In the genomic region with DNA sequence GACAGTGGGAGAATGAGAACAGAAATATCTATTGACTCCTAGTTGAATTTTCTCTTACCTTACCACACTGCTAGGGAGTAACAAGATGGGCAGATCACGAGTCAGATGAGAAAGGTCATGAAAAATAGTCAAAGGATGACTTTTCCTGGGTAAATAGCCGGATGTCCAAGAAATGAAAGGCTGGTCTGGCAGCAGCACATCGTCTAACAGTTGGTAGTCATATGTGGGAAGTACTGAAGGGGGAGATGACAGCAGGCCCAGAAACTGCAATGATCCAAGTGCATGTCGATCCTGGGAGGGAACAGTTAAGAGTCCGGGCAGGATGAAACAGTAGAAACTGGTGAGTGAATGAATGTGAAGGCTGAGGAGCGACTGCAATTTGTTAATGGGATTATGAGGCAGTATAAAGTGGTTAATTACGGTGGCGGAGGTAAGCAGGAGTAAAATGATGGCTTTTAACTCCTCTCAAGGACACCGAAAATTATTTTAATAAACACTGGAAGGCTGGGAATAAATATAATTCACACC, we compare ENCODE assay signal across 8 cellular contexts. TPM values are rescaled to one million over a fixed set of nuclear protein-coding genes. Genes with fewer than 3 reads are reported as not detected.
A peak's percentile ranks its signal among the peaks of the same experiment; 100 is the strongest.
DNase-seq lines count a peak whose midpoint lies in the region; ATAC-seq, FAIRE-seq and TF ChIP-seq lines count a peak whose summit lies in the region.

No MANE protein-coding gene starts in this region.

- peaks cover 16% of the 10 kb centered on the region for H3K4me1 ChIP-seq in mesodermal cell (ENCODE audit: control insufficient read depth, insufficient read depth, low read length, poor library complexity, severe bottlenecking)

- H3K27ac Mint-ChIP-seq in Calu3 (ENCODE audit: unreplicated experiment) (peak overlapping the region; percentile 62), IgD-negative memory B cell (peak overlapping the region; percentile 65 to 86 (median 83))
- H3K27ac Mint-ChIP-seq in effector memory CD8-positive, alpha-beta T cell = peak overlapping the region; percentile 89 to 94

- H3K4me3 Mint-ChIP-seq in Calu3 (ENCODE audit: low read depth, unreplicated experiment) (peak overlapping the region; percentile 71), IgD-negative memory B cell (peak overlapping the region; percentile 72 to 97 (median 88))
- H3K4me3 Mint-ChIP-seq in effector memory CD8-positive, alpha-beta T cell = peak overlapping the region; percentile 89 to 94

- intact Hi-C loops in Calu3 (cut with micrococcal nuclease; ENCODE audit: unreplicated experiment) = no loop called here

- ATAC-seq in effector memory CD8-positive, alpha-beta T cell (replicated peaks) = no peak
- ATAC-seq in HG02981 (IDR thresholded peaks at IDR 0.05; ENCODE audit: unreplicated experiment) = no peak
- ATAC-seq in GM19351 (IDR thresholded peaks at IDR 0.05; ENCODE audit: unreplicated experiment) = no peak

- no peaks in the 10 kb centered on the region for H3K36me3 ChIP-seq in mesodermal cell (ENCODE audit: control insufficient read depth, insufficient read depth, low read length)

- BruUV-seq in Calu3 (replicated peaks; lab: Mats Ljungman, UMichigan) = TSS peak; percentile 57

- DNase-seq in Calu3 (no peak), SK-N-DZ (ENCODE audit: low spot score) (peak; percentile 70), urothelium cell line (ENCODE audit: low spot score) (peak; percentile 69)
- DNase-seq in effector memory CD8-positive, alpha-beta T cell = no peak

- H3K9me3 ChIP-seq in mesodermal cell (ENCODE audit: control insufficient read depth, low read length) = no peaks in the 10 kb centered on the region

- H3K4me3 ChIP-seq in mesodermal cell (ENCODE audit: extremely low read depth, insufficient read depth, low read length, poor library complexity, severe bottlenecking) = peak overlapping the region; percentile 84

- FAIRE-seq in urothelium cell line (lab: Jason Lieb, UNC) = no peak

- 33 to 37% methylated on average over 4 to 6 of the region's 9 CpGs for WGBS in mesodermal cell (ENCODE audit: insufficient coverage in 2 of 2), 2 experiments

- no peaks in the 10 kb centered on the region for H3K9me3 Mint-ChIP-seq in Calu3 (ENCODE audit: low read depth, unreplicated experiment)
- no peaks in the 10 kb centered on the region for H3K9me3 Mint-ChIP-seq in IgD-negative memory B cell
- no peaks in the 10 kb centered on the region for H3K9me3 Mint-ChIP-seq in effector memory CD8-positive, alpha-beta T cell

- CTCF ChIA-PET in Calu3 (lab: Charles Lee) = interaction anchor here (0.9 to 2.1 kb wide), 3 partner anchors 40 to 238 kb away, joined by 3 to 8 read pairs (median 7); a partner anchor contains a TSS

- H3K4me1 Mint-ChIP-seq in Calu3 (ENCODE audit: low read depth, unreplicated experiment) (peaks cover 21% of the 10 kb centered on the region), IgD-negative memory B cell (peaks cover 5 to 23% (median 9%) of the 10 kb centered on the region in 3 donors)
- peaks cover 11 to 24% of the 10 kb centered on the region in 2 donors for H3K4me1 Mint-ChIP-seq in effector memory CD8-positive, alpha-beta T cell (ENCODE audit: low read depth in 2 of 2)

- H3K27ac ChIP-seq in mesodermal cell (ENCODE audit: low read depth, low read length, severe bottlenecking) = peak overlapping the region; percentile 97

- H3K27me3 Mint-ChIP-seq in Calu3 (ENCODE audit: unreplicated experiment) (no peaks in the 10 kb centered on the region), IgD-negative memory B cell (no peaks in the 10 kb centered on the region)
- no peaks in the 10 kb centered on the region for H3K27me3 Mint-ChIP-seq in effector memory CD8-positive, alpha-beta T cell

- TF ChIP-seq CTCF in Calu3 (IDR thresholded peaks at IDR 0.05; ENCODE audit: unreplicated experiment) = no peak

- H3K36me3 Mint-ChIP-seq in Calu3 (ENCODE audit: insufficient read depth, unreplicated experiment) (peaks cover 29% of the 10 kb centered on the region), IgD-negative memory B cell (no peaks in the 10 kb centered on the region)
- H3K36me3 Mint-ChIP-seq in effector memory CD8-positive, alpha-beta T cell (ENCODE audit: insufficient read depth) = peaks cover 18% of the 10 kb centered on the region

RNA-seq across cellular contexts. Expression of a gene that starts 1.2 kb away (rescaled TPM):
- total RNA-seq in Calu3 (2022) = 36.0 and 39.4 TPM in 2 replicates
- 16.5 TPM for polyA plus RNA-seq in IgD-negative memory B cell
- 5.4 and 7.0 TPM in 2 replicates for polyA plus RNA-seq in SK-N-DZ (2014; cell fraction: cytosol; rRNA removed)
- 3.3 and 4.3 TPM in 2 replicates for polyA plus RNA-seq in SK-N-DZ (2014; cell fraction: nucleus; rRNA removed)
- 17.5 TPM for polyA plus RNA-seq in mesodermal cell (2013, experiment 1 of 2)
- polyA plus RNA-seq in mesodermal cell (2013, experiment 2 of 2) = 16.6 TPM

RNA-seq across cellular contexts. Expression of a gene that starts 40.3 kb away (rescaled TPM):
- total RNA-seq in Calu3 (2022) = 22.2 and 27.1 TPM in 2 replicates
- polyA plus RNA-seq in IgD-negative memory B cell = 8.8 TPM
- 18.9 and 24.8 TPM in 2 replicates for polyA plus RNA-seq in SK-N-DZ (2014; cell fraction: cytosol; rRNA removed)
- polyA plus RNA-seq in SK-N-DZ (2014; cell fraction: nucleus; rRNA removed) = 81.6 and 104 TPM in 2 replicates
- polyA plus RNA-seq in mesodermal cell (2013, experiment 1 of 2) = 24.2 TPM
- polyA plus RNA-seq in mesodermal cell (2013, experiment 2 of 2) = 23.5 TPM

Comparison
In these comparisons a context has a peak if more than half of its experiments do, and no peak if none do; other contexts are left out.
1. DNase-seq: peak in SK-N-DZ (single experiment) and urothelium cell line (single experiment); none in Calu3 (single experiment) and effector memory CD8-positive, alpha-beta T cell (0 of 3).
2. Peak in every context shown above with its lines, with median percentiles within 50 percentile points of each other: H3K27ac Mint-ChIP-seq and H3K4me3 Mint-ChIP-seq.